Comparison of ENCODE assay signal across 30 cellular contexts in genomic region chr2:65678779-65679394, GRCh38.
"Had no signal": no experiment of that assay in that cellular context is flagged by ENCODE, and none has a peak within 500 bp of the region (broad histone marks: within the 10 kb centered on the region; RNA-seq: fewer than 3 reads in every experiment).

No MANE protein-coding gene starts in this region.

- H3K9me3 Mint-ChIP-seq: activated naive CD8-positive, alpha-beta T cell treated with anti-CD3 and anti-CD28 coated beads, Interleukin-2, amount 50 U/mL, for 24 hours; stimulated activated effector memory CD8-positive, alpha-beta T cell treated with anti-CD3 and anti-CD28 coated beads, Interleukin-12 subunit alpha, Interleukin-12 subunit beta, amount 100 ng/mL, for 72 hours had no signal

- DNase-seq: activated CD4-positive, alpha-beta T cell treated with anti-CD3 and anti-CD28 coated beads, Interleukin-2, amount 10 ng/mL, durations not matched to agents 7 days and 5 days; activated CD4-positive, CD25-positive, alpha-beta regulatory T cell treated with anti-CD3 and anti-CD28 coated beads, Interleukin-2, amount 50 U/mL, for 72 hours; activated CD8-positive, alpha-beta T cell treated with anti-CD3 and anti-CD28 coated beads for 36 hours; activated gamma-delta T cell; activated naive CD4-positive, alpha-beta T cell treated with anti-CD3 and anti-CD28 coated beads, Interleukin-2, amount 50 U/mL, for 16 hours; activated naive CD8-positive, alpha-beta T cell treated with anti-CD3 and anti-CD28 coated beads, Interleukin-2, amount 50 U/mL, for 24 hours; aorta; central memory CD4-positive, alpha-beta T cell; dermis blood vessel endothelial cell; effector CD8-positive, alpha-beta T cell; heart left ventricle; islet precursor cell; left colon; mesenchymal stem cell; nephron progenitor cell; nucleus accumbens; right lobe of liver; stimulated activated CD4-positive, alpha-beta T cell treated with anti-CD3 and anti-CD28 coated beads, Interleukin-1b, Interleukin-23, amount 100 ng/mL, for 48 hours; stimulated activated naive CD8-positive, alpha-beta T cell treated with anti-CD3 and anti-CD28 coated beads, Interleukin-15, amount 100 ng/mL, for 72 hours; tibial artery; WERI-Rb-1 had no signal

- H3K27me3 Mint-ChIP-seq: brain had no signal

- H3K4me3 ChIP-seq: gastroesophageal sphincter, heart left ventricle, right lobe of liver, skin epidermis, tibial artery had no signal

- H3K36me3 Mint-ChIP-seq: stimulated activated effector memory CD8-positive, alpha-beta T cell treated with anti-CD3 and anti-CD28 coated beads, Interleukin-12 subunit alpha, Interleukin-12 subunit beta, amount 100 ng/mL, for 72 hours had no signal

- H3K27ac ChIP-seq: gastroesophageal sphincter, heart left ventricle, parathyroid adenoma, right lobe of liver, skin epidermis, tibial artery, WERI-Rb-1 had no signal

- H2AFZ ChIP-seq: parathyroid adenoma had no signal

- H3K79me2 ChIP-seq: parathyroid adenoma had no signal

- H3K4me1 Mint-ChIP-seq: activated CD4-positive, alpha-beta T cell treated with anti-CD3 and anti-CD28 coated beads, Interleukin-2, amount 10 ng/mL, durations not matched to agents 7 days and 5 days; activated naive CD8-positive, alpha-beta T cell treated with anti-CD3 and anti-CD28 coated beads, Interleukin-2, amount 50 U/mL, for 24 hours; brain; stimulated activated effector memory CD8-positive, alpha-beta T cell treated with anti-CD3 and anti-CD28 coated beads, Interleukin-12 subunit alpha, Interleukin-12 subunit beta, amount 100 ng/mL, for 72 hours; stimulated activated naive CD8-positive, alpha-beta T cell treated with anti-CD3 and anti-CD28 coated beads, Interleukin-15, amount 100 ng/mL, for 72 hours had no signal

- H3K9me3 ChIP-seq: right lobe of liver had no signal

- ATAC-seq: activated CD8-positive, alpha-beta T cell treated with anti-CD3 and anti-CD28 coated beads for 36 hours; activated naive CD8-positive, alpha-beta T cell treated with anti-CD3 and anti-CD28 coated beads, Interleukin-2, amount 50 U/mL, for 24 hours; esophagus mucosa; gastroesophageal sphincter; heart left ventricle; left colon; right lobe of liver; stimulated activated effector memory CD8-positive, alpha-beta T cell treated with anti-CD3 and anti-CD28 coated beads, Interleukin-12 subunit alpha, Interleukin-12 subunit beta, amount 100 ng/mL, for 72 hours; stimulated activated naive CD8-positive, alpha-beta T cell treated with anti-CD3 and anti-CD28 coated beads, Interleukin-15, amount 100 ng/mL, for 72 hours had no signal

- H3K27me3 ChIP-seq: gastroesophageal sphincter, heart left ventricle, right lobe of liver, tibial artery had no signal

- H3K4me1 ChIP-seq: gastroesophageal sphincter, heart left ventricle, parathyroid adenoma, right lobe of liver, tibial artery had no signal

- H3K27ac Mint-ChIP-seq: activated CD4-positive, alpha-beta T cell treated with anti-CD3 and anti-CD28 coated beads, Interleukin-2, amount 10 ng/mL, durations not matched to agents 7 days and 5 days; activated CD8-positive, alpha-beta T cell treated with anti-CD3 and anti-CD28 coated beads for 36 hours; activated naive CD8-positive, alpha-beta T cell treated with anti-CD3 and anti-CD28 coated beads, Interleukin-2, amount 50 U/mL, for 24 hours; activated T-helper 1 cell treated with anti-CD3 and anti-CD28 coated beads, Interleukin-12 subunit alpha, Interleukin-12 subunit beta, Interleukin-2, Interleukin-4 antibody, amounts not matched to agents 30 ng/mL and 10 ng/mL and 1 ng/mL, durations not matched to agents 14 hours and 24 hours and 36 hours; brain; nephron progenitor cell; stimulated activated effector memory CD8-positive, alpha-beta T cell treated with anti-CD3 and anti-CD28 coated beads, Interleukin-12 subunit alpha, Interleukin-12 subunit beta, amount 100 ng/mL, for 72 hours; stimulated activated naive CD8-positive, alpha-beta T cell treated with anti-CD3 and anti-CD28 coated beads, Interleukin-15, amount 100 ng/mL, for 72 hours; T-helper 2 cell treated with Interferon-gamma antibody and Interleukin-4, amounts not matched to agents 5 μg/mL and 100 μg/mL, for 36 hours had no signal

- H3K4me3 Mint-ChIP-seq: activated CD4-positive, alpha-beta T cell treated with anti-CD3 and anti-CD28 coated beads, Interleukin-2, amount 10 ng/mL, durations not matched to agents 7 days and 5 days; activated CD8-positive, alpha-beta T cell treated with anti-CD3 and anti-CD28 coated beads for 36 hours; activated naive CD8-positive, alpha-beta T cell treated with anti-CD3 and anti-CD28 coated beads, Interleukin-2, amount 50 U/mL, for 24 hours; activated T-helper 1 cell treated with anti-CD3 and anti-CD28 coated beads, Interleukin-12 subunit alpha, Interleukin-12 subunit beta, Interleukin-2, Interleukin-4 antibody, amounts not matched to agents 30 ng/mL and 10 ng/mL and 1 ng/mL, durations not matched to agents 14 hours and 24 hours and 36 hours; brain; nephron progenitor cell; stimulated activated effector memory CD8-positive, alpha-beta T cell treated with anti-CD3 and anti-CD28 coated beads, Interleukin-12 subunit alpha, Interleukin-12 subunit beta, amount 100 ng/mL, for 72 hours; stimulated activated naive CD8-positive, alpha-beta T cell treated with anti-CD3 and anti-CD28 coated beads, Interleukin-15, amount 100 ng/mL, for 72 hours; T-helper 2 cell treated with Interferon-gamma antibody and Interleukin-4, amounts not matched to agents 5 μg/mL and 100 μg/mL, for 36 hours had no signal

- FAIRE-seq: urothelium cell line had no signal

- H3K9ac ChIP-seq: parathyroid adenoma had no signal

- H3K36me3 ChIP-seq: gastroesophageal sphincter, heart left ventricle, right lobe of liver, tibial artery, WERI-Rb-1 had no signal
